Comparison of ENCODE assay signal across 8 cellular contexts in the genomic region with DNA sequence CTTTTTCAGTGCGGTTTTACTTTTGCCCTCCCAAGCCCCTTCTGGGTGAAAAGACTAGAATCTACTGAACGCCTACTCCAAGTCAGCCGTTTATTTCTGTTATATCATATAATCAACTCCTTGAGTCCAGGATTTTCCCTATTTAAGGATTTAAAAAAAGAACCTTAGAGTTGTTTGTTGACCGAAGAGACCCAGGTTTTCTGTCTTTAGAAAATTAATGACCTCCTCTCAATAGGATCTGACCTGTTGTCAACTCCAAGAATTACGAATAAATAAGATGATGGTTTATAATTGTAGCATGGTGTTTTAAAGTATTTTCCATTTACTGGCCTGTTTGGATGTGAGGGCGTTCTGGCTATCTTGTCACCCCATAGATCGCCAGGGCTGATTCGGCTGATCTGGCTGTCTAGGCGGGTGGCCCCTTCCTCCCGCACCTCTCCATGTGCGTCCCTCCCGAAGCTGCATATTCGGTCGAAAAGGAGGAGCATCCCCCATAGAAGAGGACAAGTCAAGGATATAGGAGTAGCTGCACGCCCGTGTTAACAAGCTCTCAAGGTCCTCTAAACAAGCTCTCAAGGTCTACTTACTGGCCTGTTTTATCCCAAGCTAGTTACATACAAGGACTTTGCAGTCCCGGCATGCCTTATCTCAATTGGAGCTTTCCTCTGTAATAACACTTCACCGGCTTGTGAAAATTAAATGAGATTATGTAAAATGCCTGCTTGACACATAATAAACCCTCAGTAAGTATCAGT. TPM values are rescaled to one million over a fixed set of nuclear protein-coding genes. Genes with fewer than 3 reads are reported as not detected.
DNase-seq lines count a peak whose midpoint lies in the region; ATAC-seq, FAIRE-seq and TF ChIP-seq lines count a peak whose summit lies in the region.

No MANE protein-coding gene starts in this region.

- FAIRE-seq in urothelium cell line (lab: Jason Lieb, UNC), result no peak

- peak overlapping the region; percentile 99 for H3K27ac Mint-ChIP-seq in natural killer cell

- DNase-seq in GM06990 (ENCODE audit: extremely low read depth, insufficient read length) (peak; percentile 18), NCI-H82 treated with DMSO at 0.1 percent for 48 hours (lab: John Stamatoyannopoulos, UW; ENCODE audit: unreplicated experiment) (peak; percentile 47), dermis blood vessel endothelial cell (peak; percentile 7), natural killer cell (no peak), urothelium cell line (ENCODE audit: low spot score) (no peak), Ammon's horn (ENCODE audit: low spot score) (no peak)

- ATAC-seq in natural killer cell, result no peak
- ATAC-seq in GM19463 (IDR thresholded peaks at IDR 0.05; ENCODE audit: unreplicated experiment), result no peak
- no peak for ATAC-seq in GM19351 (IDR thresholded peaks at IDR 0.05; ENCODE audit: unreplicated experiment)

- H3K4me3 ChIP-seq in GM06990 (replicated peaks; ENCODE audit: low read depth, low read length), result peak overlapping the region; percentile 81

- H3K36me3 Mint-ChIP-seq in natural killer cell, result no peaks in the 10 kb centered on the region

- TF ChIP-seq CTCF in GM06990 (IDR thresholded peaks at IDR 0.05; ENCODE audit: insufficient read depth, low read length, poor library complexity, severe bottlenecking) (no peak), natural killer cell (IDR thresholded peaks at IDR 0.05) (no peak)

- H3K27me3 ChIP-seq in GM06990 (replicated peaks; ENCODE audit: control insufficient read depth, insufficient read depth, low read length), result no peaks in the 10 kb centered on the region

- H3K36me3 ChIP-seq in GM06990 (ENCODE audit: control insufficient read depth, insufficient read depth, low read length), result no peaks in the 10 kb centered on the region

- intact Hi-C loops in natural killer cell (cut with micrococcal nuclease), result loop anchor here (2.0 to 10.0 kb wide), 3 partner anchors 77 to 325 kb away; partner anchors contain the start of genes DCAF12, MYORG and UBAP1

- H3K27me3 Mint-ChIP-seq in natural killer cell (ENCODE audit: low read depth in 2 of 2), result no peaks in the 10 kb centered on the region

- H3K4me3 Mint-ChIP-seq in natural killer cell, result peak overlapping the region; percentile 96

- H3K4me1 Mint-ChIP-seq in natural killer cell, result peaks cover 24 to 30% of the 10 kb centered on the region in 2 donors

- no peaks in the 10 kb centered on the region for H3K9me3 Mint-ChIP-seq in natural killer cell

RNA-seq across cellular contexts. Expression of gene UBAP2, which starts 1.1 kb away (rescaled TPM):
- total RNA-seq in dermis blood vessel endothelial cell (28.4 and 31.8 TPM in 2 replicates), natural killer cell (10 to 100 TPM; 30.2 to 34.4 (median 31.1) TPM)

Comparison
In these comparisons a context has a peak if more than half of its experiments do, and no peak if none do; other contexts are left out.
1. DNase-seq: peak in GM06990 (single experiment), NCI-H82 treated with DMSO at 0.1 percent for 48 hours (single experiment) and dermis blood vessel endothelial cell (single experiment); none in natural killer cell (single experiment), urothelium cell line (single experiment) and Ammon's horn (single experiment).